In the genomic region with DNA sequence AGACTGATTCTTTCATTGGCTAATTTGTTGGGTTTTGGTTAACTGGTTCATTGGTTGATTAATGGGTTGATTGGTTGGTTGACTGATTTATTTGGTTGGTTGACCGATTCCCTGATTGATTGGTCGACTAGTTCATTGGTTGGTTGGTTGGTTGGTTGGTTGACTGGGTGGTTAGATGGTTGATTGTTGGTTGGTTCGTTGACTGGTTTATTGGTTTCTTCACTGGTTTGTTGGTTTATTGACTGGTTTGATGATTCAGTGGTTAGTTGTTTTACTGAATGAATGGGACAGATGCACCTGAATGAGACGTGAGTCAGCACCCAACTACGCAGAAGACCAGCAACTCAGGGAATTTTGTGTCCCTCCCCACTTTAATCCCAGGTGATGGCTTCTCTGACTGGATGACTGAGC, we compare ENCODE assay signal across 2 cellular contexts.
TF ChIP-seq lines count a peak whose summit lies in the region.

No MANE protein-coding gene starts in this region.

TF ChIP-seq in liver, 16 proteins besides CTCF, POLR2A, EP300 and RAD21:
- no peak for TF ChIP-seq NR2F2 (IDR thresholded peaks at IDR 0.05)
- no peak for TF ChIP-seq GABPA (IDR thresholded peaks at IDR 0.05 in 1 of 2, conservative IDR thresholded peaks at IDR 0.05 in 1 of 2)
- no peak for TF ChIP-seq SP1 (IDR thresholded peaks at IDR 0.05)
- TF ChIP-seq YY1 (IDR thresholded peaks at IDR 0.05), result no peak
- TF ChIP-seq, protein P1, sequence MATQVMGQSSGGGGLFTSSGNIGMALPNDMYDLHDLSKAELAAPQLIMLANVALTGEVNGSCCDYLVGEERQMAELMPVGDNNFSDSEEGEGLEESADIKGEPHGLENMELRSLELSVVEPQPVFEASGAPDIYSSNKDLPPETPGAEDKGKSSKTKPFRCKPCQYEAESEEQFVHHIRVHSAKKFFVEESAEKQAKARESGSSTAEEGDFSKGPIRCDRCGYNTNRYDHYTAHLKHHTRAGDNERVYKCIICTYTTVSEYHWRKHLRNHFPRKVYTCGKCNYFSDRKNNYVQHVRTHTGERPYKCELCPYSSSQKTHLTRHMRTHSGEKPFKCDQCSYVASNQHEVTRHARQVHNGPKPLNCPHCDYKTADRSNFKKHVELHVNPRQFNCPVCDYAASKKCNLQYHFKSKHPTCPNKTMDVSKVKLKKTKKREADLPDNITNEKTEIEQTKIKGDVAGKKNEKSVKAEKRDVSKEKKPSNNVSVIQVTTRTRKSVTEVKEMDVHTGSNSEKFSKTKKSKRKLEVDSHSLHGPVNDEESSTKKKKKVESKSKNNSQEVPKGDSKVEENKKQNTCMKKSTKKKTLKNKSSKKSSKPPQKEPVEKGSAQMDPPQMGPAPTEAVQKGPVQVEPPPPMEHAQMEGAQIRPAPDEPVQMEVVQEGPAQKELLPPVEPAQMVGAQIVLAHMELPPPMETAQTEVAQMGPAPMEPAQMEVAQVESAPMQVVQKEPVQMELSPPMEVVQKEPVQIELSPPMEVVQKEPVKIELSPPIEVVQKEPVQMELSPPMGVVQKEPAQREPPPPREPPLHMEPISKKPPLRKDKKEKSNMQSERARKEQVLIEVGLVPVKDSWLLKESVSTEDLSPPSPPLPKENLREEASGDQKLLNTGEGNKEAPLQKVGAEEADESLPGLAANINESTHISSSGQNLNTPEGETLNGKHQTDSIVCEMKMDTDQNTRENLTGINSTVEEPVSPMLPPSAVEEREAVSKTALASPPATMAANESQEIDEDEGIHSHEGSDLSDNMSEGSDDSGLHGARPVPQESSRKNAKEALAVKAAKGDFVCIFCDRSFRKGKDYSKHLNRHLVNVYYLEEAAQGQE (IDR thresholded peaks at IDR 0.05), result no peak
- TF ChIP-seq, protein P2, sequence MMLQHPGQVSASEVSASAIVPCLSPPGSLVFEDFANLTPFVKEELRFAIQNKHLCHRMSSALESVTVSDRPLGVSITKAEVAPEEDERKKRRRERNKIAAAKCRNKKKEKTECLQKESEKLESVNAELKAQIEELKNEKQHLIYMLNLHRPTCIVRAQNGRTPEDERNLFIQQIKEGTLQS (IDR thresholded peaks at IDR 0.05), result no peak
- TF ChIP-seq, protein P3, sequence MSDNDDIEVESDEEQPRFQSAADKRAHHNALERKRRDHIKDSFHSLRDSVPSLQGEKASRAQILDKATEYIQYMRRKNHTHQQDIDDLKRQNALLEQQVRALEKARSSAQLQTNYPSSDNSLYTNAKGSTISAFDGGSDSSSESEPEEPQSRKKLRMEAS (IDR thresholded peaks at IDR 0.05), result no peak
- TF ChIP-seq TAF1 (conservative IDR thresholded peaks at IDR 0.05), result no peak
- no peak for TF ChIP-seq HNF4A (conservative IDR thresholded peaks at IDR 0.05)
- TF ChIP-seq JUND (IDR thresholded peaks at IDR 0.05), result no peak

TF ChIP-seq in HepG2, 621 proteins besides CTCF, POLR2A, EP300 and RAD21:
- TF ChIP-seq ETV6 (CRISPR knock-in tag; conservative IDR thresholded peaks at IDR 0.05) (no peak), ZNF816 (CRISPR knock-in tag; IDR thresholded peaks at IDR 0.05; ENCODE audit: borderline replicate concordance) (no peak), ZSCAN31 (CRISPR knock-in tag; IDR thresholded peaks at IDR 0.05; ENCODE audit: low read depth) (no peak), ZFP41 (CRISPR knock-in tag; IDR thresholded peaks at IDR 0.05; ENCODE audit: borderline replicate concordance) (no peak), TBX2 (CRISPR knock-in tag; IDR thresholded peaks at IDR 0.05; ENCODE audit: borderline replicate concordance) (no peak), NR1H2 (CRISPR knock-in tag; IDR thresholded peaks at IDR 0.05; ENCODE audit: borderline replicate concordance, low read depth) (no peak), ZNF253 (CRISPR knock-in tag; IDR thresholded peaks at IDR 0.05; ENCODE audit: borderline replicate concordance) (no peak), ZNF616 (CRISPR knock-in tag; IDR thresholded peaks at IDR 0.05; ENCODE audit: low read depth) (no peak), ZNF572 (CRISPR knock-in tag; IDR thresholded peaks at IDR 0.05) (no peak), ZNF121 (CRISPR knock-in tag; IDR thresholded peaks at IDR 0.05) (no peak)
- TF ChIP-seq, protein P4, sequence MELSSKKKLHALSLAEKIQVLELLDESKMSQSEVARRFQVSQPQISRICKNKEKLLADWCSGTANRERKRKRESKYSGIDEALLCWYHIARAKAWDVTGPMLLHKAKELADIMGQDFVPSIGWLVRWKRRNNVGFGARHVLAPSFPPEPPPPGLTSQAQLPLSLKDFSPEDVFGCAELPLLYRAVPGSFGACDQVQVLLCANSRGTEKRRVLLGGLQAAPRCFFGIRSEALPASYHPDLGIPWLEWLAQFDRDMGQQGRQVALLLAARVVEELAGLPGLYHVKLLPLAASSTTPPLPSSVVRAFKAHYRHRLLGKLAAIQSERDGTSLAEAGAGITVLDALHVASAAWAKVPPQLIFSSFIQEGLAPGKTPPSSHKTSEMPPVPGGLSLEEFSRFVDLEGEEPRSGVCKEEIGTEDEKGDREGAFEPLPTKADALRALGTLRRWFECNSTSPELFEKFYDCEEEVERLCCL (CRISPR knock-in tag; IDR thresholded peaks at IDR 0.05; ENCODE audit: borderline replicate concordance), result no peak
- TF ChIP-seq, protein P5, sequence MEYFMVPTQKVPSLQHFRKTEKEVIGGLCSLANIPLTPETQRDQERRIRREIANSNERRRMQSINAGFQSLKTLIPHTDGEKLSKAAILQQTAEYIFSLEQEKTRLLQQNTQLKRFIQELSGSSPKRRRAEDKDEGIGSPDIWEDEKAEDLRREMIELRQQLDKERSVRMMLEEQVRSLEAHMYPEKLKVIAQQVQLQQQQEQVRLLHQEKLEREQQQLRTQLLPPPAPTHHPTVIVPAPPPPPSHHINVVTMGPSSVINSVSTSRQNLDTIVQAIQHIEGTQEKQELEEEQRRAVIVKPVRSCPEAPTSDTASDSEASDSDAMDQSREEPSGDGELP (IDR thresholded peaks at IDR 0.05; ENCODE audit: borderline replicate concordance, low read depth), result no peak
- TF ChIP-seq, protein P3 (IDR thresholded peaks at IDR 0.05), result no peak
- TF ChIP-seq, protein P6, sequence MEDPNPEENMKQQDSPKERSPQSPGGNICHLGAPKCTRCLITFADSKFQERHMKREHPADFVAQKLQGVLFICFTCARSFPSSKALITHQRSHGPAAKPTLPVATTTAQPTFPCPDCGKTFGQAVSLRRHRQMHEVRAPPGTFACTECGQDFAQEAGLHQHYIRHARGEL (CRISPR knock-in tag; IDR thresholded peaks at IDR 0.05), result no peak
- TF ChIP-seq, protein P7, sequence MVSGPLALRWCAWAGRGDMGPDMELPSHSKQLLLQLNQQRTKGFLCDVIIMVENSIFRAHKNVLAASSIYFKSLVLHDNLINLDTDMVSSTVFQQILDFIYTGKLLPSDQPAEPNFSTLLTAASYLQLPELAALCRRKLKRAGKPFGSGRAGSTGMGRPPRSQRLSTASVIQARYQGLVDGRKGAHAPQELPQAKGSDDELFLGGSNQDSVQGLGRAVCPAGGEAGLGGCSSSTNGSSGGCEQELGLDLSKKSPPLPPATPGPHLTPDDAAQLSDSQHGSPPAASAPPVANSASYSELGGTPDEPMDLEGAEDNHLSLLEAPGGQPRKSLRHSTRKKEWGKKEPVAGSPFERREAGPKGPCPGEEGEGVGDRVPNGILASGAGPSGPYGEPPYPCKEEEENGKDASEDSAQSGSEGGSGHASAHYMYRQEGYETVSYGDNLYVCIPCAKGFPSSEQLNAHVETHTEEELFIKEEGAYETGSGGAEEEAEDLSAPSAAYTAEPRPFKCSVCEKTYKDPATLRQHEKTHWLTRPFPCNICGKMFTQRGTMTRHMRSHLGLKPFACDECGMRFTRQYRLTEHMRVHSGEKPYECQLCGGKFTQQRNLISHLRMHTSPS (CRISPR knock-in tag; IDR thresholded peaks at IDR 0.05; ENCODE audit: low read depth), result no peak
- TF ChIP-seq, protein P8, sequence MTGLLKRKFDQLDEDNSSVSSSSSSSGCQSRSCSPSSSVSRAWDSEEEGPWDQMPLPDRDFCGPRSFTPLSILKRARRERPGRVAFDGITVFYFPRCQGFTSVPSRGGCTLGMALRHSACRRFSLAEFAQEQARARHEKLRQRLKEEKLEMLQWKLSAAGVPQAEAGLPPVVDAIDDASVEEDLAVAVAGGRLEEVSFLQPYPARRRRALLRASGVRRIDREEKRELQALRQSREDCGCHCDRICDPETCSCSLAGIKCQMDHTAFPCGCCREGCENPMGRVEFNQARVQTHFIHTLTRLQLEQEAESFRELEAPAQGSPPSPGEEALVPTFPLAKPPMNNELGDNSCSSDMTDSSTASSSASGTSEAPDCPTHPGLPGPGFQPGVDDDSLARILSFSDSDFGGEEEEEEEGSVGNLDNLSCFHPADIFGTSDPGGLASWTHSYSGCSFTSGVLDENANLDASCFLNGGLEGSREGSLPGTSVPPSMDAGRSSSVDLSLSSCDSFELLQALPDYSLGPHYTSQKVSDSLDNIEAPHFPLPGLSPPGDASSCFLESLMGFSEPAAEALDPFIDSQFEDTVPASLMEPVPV (CRISPR knock-in tag; IDR thresholded peaks at IDR 0.05), result no peak
- TF ChIP-seq, protein P9, sequence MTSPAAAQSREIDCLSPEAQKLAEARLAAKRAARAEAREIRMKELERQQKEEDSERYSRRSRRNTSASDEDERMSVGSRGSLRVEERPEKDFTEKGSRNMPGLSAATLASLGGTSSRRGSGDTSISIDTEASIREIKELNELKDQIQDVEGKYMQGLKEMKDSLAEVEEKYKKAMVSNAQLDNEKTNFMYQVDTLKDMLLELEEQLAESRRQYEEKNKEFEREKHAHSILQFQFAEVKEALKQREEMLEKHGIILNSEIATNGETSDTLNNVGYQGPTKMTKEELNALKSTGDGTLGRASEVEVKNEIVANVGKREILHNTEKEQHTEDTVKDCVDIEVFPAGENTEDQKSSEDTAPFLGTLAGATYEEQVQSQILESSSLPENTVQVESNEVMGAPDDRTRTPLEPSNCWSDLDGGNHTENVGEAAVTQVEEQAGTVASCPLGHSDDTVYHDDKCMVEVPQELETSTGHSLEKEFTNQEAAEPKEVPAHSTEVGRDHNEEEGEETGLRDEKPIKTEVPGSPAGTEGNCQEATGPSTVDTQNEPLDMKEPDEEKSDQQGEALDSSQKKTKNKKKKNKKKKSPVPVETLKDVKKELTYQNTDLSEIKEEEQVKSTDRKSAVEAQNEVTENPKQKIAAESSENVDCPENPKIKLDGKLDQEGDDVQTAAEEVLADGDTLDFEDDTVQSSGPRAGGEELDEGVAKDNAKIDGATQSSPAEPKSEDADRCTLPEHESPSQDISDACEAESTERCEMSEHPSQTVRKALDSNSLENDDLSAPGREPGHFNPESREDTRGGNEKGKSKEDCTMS (CRISPR knock-in tag; conservative IDR thresholded peaks at IDR 0.05), result no peak
- TF ChIP-seq, protein P10, sequence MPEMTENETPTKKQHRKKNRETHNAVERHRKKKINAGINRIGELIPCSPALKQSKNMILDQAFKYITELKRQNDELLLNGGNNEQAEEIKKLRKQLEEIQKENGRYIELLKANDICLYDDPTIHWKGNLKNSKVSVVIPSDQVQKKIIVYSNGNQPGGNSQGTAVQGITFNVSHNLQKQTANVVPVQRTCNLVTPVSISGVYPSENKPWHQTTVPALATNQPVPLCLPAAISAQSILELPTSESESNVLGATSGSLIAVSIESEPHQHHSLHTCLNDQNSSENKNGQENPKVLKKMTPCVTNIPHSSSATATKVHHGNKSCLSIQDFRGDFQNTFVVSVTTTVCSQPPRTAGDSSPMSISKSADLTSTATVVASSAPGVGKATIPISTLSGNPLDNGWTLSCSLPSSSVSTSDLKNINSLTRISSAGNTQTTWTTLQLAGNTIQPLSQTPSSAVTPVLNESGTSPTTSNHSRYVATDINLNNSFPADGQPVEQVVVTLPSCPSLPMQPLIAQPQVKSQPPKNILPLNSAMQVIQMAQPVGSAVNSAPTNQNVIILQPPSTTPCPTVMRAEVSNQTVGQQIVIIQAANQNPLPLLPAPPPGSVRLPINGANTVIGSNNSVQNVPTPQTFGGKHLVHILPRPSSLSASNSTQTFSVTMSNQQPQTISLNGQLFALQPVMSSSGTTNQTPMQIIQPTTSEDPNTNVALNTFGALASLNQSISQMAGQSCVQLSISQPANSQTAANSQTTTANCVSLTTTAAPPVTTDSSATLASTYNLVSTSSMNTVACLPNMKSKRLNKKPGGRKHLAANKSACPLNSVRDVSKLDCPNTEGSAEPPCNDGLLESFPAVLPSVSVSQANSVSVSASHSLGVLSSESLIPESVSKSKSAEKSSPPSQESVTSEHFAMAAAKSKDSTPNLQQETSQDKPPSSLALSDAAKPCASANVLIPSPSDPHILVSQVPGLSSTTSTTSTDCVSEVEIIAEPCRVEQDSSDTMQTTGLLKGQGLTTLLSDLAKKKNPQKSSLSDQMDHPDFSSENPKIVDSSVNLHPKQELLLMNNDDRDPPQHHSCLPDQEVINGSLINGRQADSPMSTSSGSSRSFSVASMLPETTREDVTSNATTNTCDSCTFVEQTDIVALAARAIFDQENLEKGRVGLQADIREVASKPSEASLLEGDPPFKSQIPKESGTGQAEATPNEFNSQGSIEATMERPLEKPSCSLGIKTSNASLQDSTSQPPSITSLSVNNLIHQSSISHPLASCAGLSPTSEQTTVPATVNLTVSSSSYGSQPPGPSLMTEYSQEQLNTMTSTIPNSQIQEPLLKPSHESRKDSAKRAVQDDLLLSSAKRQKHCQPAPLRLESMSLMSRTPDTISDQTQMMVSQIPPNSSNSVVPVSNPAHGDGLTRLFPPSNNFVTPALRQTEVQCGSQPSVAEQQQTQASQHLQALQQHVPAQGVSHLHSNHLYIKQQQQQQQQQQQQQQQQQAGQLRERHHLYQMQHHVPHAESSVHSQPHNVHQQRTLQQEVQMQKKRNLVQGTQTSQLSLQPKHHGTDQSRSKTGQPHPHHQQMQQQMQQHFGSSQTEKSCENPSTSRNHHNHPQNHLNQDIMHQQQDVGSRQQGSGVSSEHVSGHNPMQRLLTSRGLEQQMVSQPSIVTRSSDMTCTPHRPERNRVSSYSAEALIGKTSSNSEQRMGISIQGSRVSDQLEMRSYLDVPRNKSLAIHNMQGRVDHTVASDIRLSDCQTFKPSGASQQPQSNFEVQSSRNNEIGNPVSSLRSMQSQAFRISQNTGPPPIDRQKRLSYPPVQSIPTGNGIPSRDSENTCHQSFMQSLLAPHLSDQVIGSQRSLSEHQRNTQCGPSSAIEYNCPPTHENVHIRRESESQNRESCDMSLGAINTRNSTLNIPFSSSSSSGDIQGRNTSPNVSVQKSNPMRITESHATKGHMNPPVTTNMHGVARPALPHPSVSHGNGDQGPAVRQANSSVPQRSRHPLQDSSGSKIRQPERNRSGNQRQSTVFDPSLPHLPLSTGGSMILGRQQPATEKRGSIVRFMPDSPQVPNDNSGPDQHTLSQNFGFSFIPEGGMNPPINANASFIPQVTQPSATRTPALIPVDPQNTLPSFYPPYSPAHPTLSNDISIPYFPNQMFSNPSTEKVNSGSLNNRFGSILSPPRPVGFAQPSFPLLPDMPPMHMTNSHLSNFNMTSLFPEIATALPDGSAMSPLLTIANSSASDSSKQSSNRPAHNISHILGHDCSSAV (CRISPR knock-in tag; IDR thresholded peaks at IDR 0.05; ENCODE audit: borderline replicate concordance), result no peak
